ENCODE assay signal across 3 cellular contexts in the genomic region with DNA sequence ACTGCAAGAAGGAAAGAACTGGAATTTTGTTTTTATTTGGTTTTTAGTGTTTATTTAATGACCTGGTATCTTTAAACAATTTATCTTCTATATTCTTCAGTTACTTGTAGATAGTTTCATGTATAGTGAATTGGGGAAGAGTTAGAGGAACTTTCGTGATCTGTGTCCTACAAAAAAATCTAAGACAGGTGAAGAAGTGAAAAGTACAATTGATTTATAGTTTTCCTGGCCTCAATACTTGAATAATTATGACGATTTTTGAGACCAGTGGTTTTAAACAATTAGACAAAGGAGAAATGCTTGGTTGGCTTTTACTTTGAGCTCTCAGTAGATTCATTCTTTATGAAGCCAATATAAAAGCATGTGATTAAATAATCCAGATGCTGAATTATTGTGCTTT.
TF ChIP-seq lines count a peak whose summit lies in the region.

No MANE protein-coding gene starts in this region.

TF ChIP-seq in SK-N-SH, 30 proteins besides CTCF, POLR2A, EP300 and RAD21:
- TF ChIP-seq, protein P1, sequence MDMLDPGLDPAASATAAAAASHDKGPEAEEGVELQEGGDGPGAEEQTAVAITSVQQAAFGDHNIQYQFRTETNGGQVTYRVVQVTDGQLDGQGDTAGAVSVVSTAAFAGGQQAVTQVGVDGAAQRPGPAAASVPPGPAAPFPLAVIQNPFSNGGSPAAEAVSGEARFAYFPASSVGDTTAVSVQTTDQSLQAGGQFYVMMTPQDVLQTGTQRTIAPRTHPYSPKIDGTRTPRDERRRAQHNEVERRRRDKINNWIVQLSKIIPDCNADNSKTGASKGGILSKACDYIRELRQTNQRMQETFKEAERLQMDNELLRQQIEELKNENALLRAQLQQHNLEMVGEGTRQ (IDR thresholded peaks at IDR 0.05; ENCODE audit: borderline replicate concordance, low read depth, low read length) = no peak
- TF ChIP-seq MXI1 (IDR thresholded peaks at IDR 0.05; ENCODE audit: low read depth, low read length) (no peak), TEAD4 (IDR thresholded peaks at IDR 0.05; ENCODE audit: borderline replicate concordance, insufficient read depth) (no peak), FOSL2 (IDR thresholded peaks at IDR 0.05; ENCODE audit: borderline replicate concordance, low read depth) (no peak), NFIC (IDR thresholded peaks at IDR 0.05; ENCODE audit: borderline replicate concordance) (no peak), GABPA (IDR thresholded peaks at IDR 0.05; ENCODE audit: low read depth) (no peak), TAF1 (IDR thresholded peaks at IDR 0.05; ENCODE audit: borderline replicate concordance, low read depth, low read length) (no peak), FOXJ3 (CRISPR knock-in tag; IDR thresholded peaks at IDR 0.05) (no peak), SMC3 (IDR thresholded peaks at IDR 0.05; ENCODE audit: low read depth, low read length) (no peak)
- TF ChIP-seq, protein P2, sequence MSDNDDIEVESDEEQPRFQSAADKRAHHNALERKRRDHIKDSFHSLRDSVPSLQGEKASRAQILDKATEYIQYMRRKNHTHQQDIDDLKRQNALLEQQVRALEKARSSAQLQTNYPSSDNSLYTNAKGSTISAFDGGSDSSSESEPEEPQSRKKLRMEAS (IDR thresholded peaks at IDR 0.05; ENCODE audit: low read depth) = no peak
- TF ChIP-seq, protein P3, sequence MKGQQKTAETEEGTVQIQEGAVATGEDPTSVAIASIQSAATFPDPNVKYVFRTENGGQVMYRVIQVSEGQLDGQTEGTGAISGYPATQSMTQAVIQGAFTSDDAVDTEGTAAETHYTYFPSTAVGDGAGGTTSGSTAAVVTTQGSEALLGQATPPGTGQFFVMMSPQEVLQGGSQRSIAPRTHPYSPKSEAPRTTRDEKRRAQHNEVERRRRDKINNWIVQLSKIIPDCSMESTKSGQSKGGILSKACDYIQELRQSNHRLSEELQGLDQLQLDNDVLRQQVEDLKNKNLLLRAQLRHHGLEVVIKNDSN (IDR thresholded peaks at IDR 0.05; ENCODE audit: borderline replicate concordance, low read depth) = no peak
- TF ChIP-seq, protein P4, sequence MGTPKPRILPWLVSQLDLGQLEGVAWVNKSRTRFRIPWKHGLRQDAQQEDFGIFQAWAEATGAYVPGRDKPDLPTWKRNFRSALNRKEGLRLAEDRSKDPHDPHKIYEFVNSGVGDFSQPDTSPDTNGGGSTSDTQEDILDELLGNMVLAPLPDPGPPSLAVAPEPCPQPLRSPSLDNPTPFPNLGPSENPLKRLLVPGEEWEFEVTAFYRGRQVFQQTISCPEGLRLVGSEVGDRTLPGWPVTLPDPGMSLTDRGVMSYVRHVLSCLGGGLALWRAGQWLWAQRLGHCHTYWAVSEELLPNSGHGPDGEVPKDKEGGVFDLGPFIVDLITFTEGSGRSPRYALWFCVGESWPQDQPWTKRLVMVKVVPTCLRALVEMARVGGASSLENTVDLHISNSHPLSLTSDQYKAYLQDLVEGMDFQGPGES (IDR thresholded peaks at IDR 0.05; ENCODE audit: low read depth, low read length) = no peak
- TF ChIP-seq, protein P5, sequence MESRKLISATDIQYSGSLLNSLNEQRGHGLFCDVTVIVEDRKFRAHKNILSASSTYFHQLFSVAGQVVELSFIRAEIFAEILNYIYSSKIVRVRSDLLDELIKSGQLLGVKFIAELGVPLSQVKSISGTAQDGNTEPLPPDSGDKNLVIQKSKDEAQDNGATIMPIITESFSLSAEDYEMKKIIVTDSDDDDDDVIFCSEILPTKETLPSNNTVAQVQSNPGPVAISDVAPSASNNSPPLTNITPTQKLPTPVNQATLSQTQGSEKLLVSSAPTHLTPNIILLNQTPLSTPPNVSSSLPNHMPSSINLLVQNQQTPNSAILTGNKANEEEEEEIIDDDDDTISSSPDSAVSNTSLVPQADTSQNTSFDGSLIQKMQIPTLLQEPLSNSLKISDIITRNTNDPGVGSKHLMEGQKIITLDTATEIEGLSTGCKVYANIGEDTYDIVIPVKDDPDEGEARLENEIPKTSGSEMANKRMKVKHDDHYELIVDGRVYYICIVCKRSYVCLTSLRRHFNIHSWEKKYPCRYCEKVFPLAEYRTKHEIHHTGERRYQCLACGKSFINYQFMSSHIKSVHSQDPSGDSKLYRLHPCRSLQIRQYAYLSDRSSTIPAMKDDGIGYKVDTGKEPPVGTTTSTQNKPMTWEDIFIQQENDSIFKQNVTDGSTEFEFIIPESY (IDR thresholded peaks at IDR 0.05; ENCODE audit: borderline replicate concordance, low read depth) = no peak

TF ChIP-seq in SK-N-SH treated with all-trans-retinoic acid at 6 μM for 48 hours, 23 proteins besides CTCF, POLR2A, EP300 and RAD21:
- TF ChIP-seq SNAI2 (CRISPR knock-in tag; IDR thresholded peaks at IDR 0.05) (no peak), GLIS3 (CRISPR knock-in tag; IDR thresholded peaks at IDR 0.05) (no peak), ARNTL (CRISPR knock-in tag; IDR thresholded peaks at IDR 0.05; ENCODE audit: borderline replicate concordance, low read depth) (no peak), TCF4 (CRISPR knock-in tag; IDR thresholded peaks at IDR 0.05; ENCODE audit: borderline replicate concordance) (no peak), TOX (CRISPR knock-in tag; IDR thresholded peaks at IDR 0.05; ENCODE audit: borderline replicate concordance) (no peak), OSR1 (CRISPR knock-in tag; IDR thresholded peaks at IDR 0.05) (no peak), ESRRG (CRISPR knock-in tag; IDR thresholded peaks at IDR 0.05) (no peak), ZFP3 (CRISPR knock-in tag; IDR thresholded peaks at IDR 0.05) (no peak), ZNF70 (CRISPR knock-in tag; IDR thresholded peaks at IDR 0.05) (no peak), ZFP30 (CRISPR knock-in tag; IDR thresholded peaks at IDR 0.05) (no peak), PPARA (CRISPR knock-in tag; IDR thresholded peaks at IDR 0.05; ENCODE audit: borderline replicate concordance) (no peak), ZNF8 (CRISPR knock-in tag; IDR thresholded peaks at IDR 0.05) (no peak), RARB (CRISPR knock-in tag; IDR thresholded peaks at IDR 0.05) (no peak), ZC3H10 (CRISPR knock-in tag; IDR thresholded peaks at IDR 0.05) (no peak)
- TF ChIP-seq, protein P6, sequence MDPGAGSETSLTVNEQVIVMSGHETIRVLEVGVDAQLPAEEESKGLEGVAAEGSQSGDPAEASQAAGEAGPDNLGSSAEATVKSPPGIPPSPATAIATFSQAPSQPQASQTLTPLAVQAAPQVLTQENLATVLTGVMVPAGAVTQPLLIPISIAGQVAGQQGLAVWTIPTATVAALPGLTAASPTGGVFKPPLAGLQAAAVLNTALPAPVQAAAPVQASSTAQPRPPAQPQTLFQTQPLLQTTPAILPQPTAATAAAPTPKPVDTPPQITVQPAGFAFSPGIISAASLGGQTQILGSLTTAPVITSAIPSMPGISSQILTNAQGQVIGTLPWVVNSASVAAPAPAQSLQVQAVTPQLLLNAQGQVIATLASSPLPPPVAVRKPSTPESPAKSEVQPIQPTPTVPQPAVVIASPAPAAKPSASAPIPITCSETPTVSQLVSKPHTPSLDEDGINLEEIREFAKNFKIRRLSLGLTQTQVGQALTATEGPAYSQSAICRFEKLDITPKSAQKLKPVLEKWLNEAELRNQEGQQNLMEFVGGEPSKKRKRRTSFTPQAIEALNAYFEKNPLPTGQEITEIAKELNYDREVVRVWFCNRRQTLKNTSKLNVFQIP (CRISPR knock-in tag; IDR thresholded peaks at IDR 0.05; ENCODE audit: borderline replicate concordance, low read depth) = no peak
- TF ChIP-seq, protein P7, sequence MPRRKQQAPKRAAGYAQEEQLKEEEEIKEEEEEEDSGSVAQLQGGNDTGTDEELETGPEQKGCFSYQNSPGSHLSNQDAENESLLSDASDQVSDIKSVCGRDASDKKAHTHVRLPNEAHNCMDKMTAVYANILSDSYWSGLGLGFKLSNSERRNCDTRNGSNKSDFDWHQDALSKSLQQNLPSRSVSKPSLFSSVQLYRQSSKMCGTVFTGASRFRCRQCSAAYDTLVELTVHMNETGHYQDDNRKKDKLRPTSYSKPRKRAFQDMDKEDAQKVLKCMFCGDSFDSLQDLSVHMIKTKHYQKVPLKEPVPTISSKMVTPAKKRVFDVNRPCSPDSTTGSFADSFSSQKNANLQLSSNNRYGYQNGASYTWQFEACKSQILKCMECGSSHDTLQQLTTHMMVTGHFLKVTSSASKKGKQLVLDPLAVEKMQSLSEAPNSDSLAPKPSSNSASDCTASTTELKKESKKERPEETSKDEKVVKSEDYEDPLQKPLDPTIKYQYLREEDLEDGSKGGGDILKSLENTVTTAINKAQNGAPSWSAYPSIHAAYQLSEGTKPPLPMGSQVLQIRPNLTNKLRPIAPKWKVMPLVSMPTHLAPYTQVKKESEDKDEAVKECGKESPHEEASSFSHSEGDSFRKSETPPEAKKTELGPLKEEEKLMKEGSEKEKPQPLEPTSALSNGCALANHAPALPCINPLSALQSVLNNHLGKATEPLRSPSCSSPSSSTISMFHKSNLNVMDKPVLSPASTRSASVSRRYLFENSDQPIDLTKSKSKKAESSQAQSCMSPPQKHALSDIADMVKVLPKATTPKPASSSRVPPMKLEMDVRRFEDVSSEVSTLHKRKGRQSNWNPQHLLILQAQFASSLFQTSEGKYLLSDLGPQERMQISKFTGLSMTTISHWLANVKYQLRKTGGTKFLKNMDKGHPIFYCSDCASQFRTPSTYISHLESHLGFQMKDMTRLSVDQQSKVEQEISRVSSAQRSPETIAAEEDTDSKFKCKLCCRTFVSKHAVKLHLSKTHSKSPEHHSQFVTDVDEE (CRISPR knock-in tag; IDR thresholded peaks at IDR 0.05) = no peak

TF ChIP-seq in endothelial cell of umbilical vein, 7 proteins besides CTCF, POLR2A, EP300 and RAD21:
- TF ChIP-seq EZH2 (IDR thresholded peaks at IDR 0.05; ENCODE audit: borderline replicate concordance, low read depth, low read length, severe bottlenecking) = no peak
